Comparison of ENCODE assay signal across 8 cellular contexts in genomic region chr7:121395494-121395960, GRCh38. TPM values are rescaled to one million over a fixed set of nuclear protein-coding genes. Genes with fewer than 3 reads are reported as not detected.
DNase-seq lines count a peak whose midpoint lies in the region; ATAC-seq and TF ChIP-seq lines count a peak whose summit lies in the region.

No MANE protein-coding gene starts in this region.

- H3K4me3 ChIP-seq in heart left ventricle = peak overlapping the region; percentile 66 to 95 (median 86)
- H3K4me3 ChIP-seq in sigmoid colon = peak overlapping the region; percentile 60 to 79 (median 77)

- ATAC-seq in GM18499 (IDR thresholded peaks at IDR 0.05; ENCODE audit: insufficient read depth, unreplicated experiment) (peak; percentile 18), HG02943 (IDR thresholded peaks at IDR 0.05; ENCODE audit: low read depth, unreplicated experiment) (peak; percentile 45), heart left ventricle (peak in 1 of 4 donors; percentile 9)

- intact Hi-C loops in heart left ventricle (cut with DNase I) (loop anchor here in 4 of 10 donors (5.0 to 10.0 kb wide), 4 partner anchors 42 to 52 kb away; no protein-coding TSS in a partner anchor), sigmoid colon (cut with DNase I) (loop anchor here (10.0 kb wide), 1 partner anchor 149 kb away; no protein-coding TSS in a partner anchor)

- H3K9me3 ChIP-seq in heart left ventricle (peaks cover 0 to 4% (median 0%) of the 10 kb centered on the region in 12 donors), sigmoid colon (no peaks in the 10 kb centered on the region)

- H3K36me3 ChIP-seq in heart left ventricle (no peaks in the 10 kb centered on the region), sigmoid colon (no peaks in the 10 kb centered on the region)

- TF ChIP-seq CTCF in 22Rv1 (IDR thresholded peaks at IDR 0.05) (no peak), heart left ventricle (IDR thresholded peaks at IDR 0.05) (no peak), sigmoid colon (IDR thresholded peaks at IDR 0.05) (no peak)

- H3K27me3 ChIP-seq in heart left ventricle = no peaks in the 10 kb centered on the region
- no peaks in the 10 kb centered on the region for H3K27me3 ChIP-seq in sigmoid colon

- H3K4me1 ChIP-seq in heart left ventricle (peaks cover 0 to 26% (median 10%) of the 10 kb centered on the region in 12 donors), sigmoid colon (peaks cover 0 to 25% (median 14%) of the 10 kb centered on the region in 4 donors)

- TF ChIP-seq POLR2A in heart left ventricle (IDR thresholded peaks at IDR 0.05) (no peak), sigmoid colon (IDR thresholded peaks at IDR 0.05) (no peak)

- peak overlapping the region; percentile 67 for H3K27ac ChIP-seq in 22Rv1
- H3K27ac ChIP-seq in heart left ventricle = peak overlapping the region; percentile 63 to 92 (median 86)
- peak overlapping the region; percentile 85 to 89 (median 86) for H3K27ac ChIP-seq in sigmoid colon

- 1 to 2% (median 2%) methylated on average over 19 to 30 of the region's 30 CpGs for WGBS in heart left ventricle, 4 donors
- 0 to 1% methylated on average over 30 of the region's 30 CpGs for WGBS in sigmoid colon, 2 donors

- TF ChIP-seq EP300 in sigmoid colon (IDR thresholded peaks at IDR 0.05) = no peak

- DNase-seq in NCI-H774 (lab: John Stamatoyannopoulos, UW) (peak; percentile 49), activated gamma-delta T cell (lab: John Stamatoyannopoulos, UW) (peak; percentile 53), heart left ventricle (peak in 1 of 5 donors; percentile 59), sigmoid colon (no peak), AML-193 (lab: John Stamatoyannopoulos, UW) (no peak)

RNA-seq across cellular contexts. Expression of gene FAM3C, which starts 0.6 kb away (rescaled TPM):
- total RNA-seq in heart left ventricle (10 to 100 TPM; 35.7 to 52.1 (median 45.3) TPM), sigmoid colon (10 to 100 TPM; 32.1 to 58.9 (median 49.2) TPM)
- polyA plus RNA-seq in heart left ventricle (10 to 100 TPM; 20.6 to 97.2 TPM), sigmoid colon (10 to 100 TPM in 2 of 3 donors, 1 to 10 TPM in 1; 9.0 to 35.2 (median 15.6) TPM)

Comparison
In these comparisons a context has a peak if more than half of its experiments do, and no peak if none do; other contexts are left out.
1. DNase-seq: peak in NCI-H774 (single experiment) and activated gamma-delta T cell (single experiment); none in sigmoid colon (single experiment) and AML-193 (0 of 2).
2. Peak in every context shown above with its lines, with median percentiles within 50 percentile points of each other: H3K27ac ChIP-seq.